In the genomic region with DNA sequence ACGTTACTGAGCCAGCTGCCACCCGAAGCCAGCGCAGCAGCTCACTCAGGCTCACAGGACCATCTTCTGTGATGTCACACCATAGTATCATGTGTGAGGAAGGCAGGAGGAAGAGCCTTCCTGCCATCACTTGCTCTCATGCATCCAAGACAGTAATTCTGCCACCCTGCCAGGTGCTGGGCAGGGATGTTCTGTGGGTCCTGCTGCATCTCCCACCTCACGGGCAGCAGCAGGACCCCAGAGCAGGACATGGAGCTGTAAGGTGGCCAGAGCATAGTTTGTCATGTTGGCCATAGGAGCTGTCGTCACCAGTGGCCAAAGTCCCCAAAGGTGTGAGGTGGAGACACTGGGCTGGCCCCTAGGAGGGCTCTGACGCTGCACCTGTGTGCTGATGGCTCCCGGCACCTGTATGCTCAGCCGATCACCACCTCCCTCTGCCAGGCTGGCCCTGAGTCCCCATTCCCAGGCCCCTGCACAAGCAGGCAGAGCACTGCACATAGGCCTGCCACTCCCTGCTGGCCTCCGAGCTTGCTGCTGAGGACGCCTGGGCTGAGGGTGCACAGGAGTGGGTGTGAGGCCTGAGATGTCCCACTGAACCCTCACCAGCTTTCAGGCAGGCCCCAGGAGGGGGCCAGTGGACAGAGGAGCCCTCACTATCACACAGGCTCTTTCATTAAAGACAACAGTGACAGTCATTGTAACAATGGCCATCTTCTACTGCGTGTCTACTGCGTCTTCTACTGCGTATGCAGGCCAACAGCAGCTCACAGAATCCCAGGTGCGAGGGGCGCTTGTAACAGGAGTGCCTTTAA, we compare ENCODE assay signal across 22 cellular contexts.
A peak's percentile ranks its signal among the peaks of the same experiment; 100 is the strongest.
DNase-seq lines count a peak whose midpoint lies in the region; ATAC-seq, FAIRE-seq and TF ChIP-seq lines count a peak whose summit lies in the region.
"Had no signal": no experiment of that assay in that cellular context is flagged by ENCODE, and none has a peak within 500 bp of the region (broad histone marks: within the 10 kb centered on the region; RNA-seq: fewer than 3 reads in every experiment).

No MANE protein-coding gene starts in this region.

- no TSS peak for BruUV-seq in HepG2 (replicated peaks; lab: Mats Ljungman, UMichigan)

- H3K4me3 Mint-ChIP-seq in osteocyte (ENCODE audit: unreplicated experiment) = no peak overlapping the region
- H3K4me3 Mint-ChIP-seq: CD8-positive, alpha-beta memory T cell; GM23338; HFFc6 had no signal

- DNase-seq in HepG2 (ENCODE audit: low spot score) (no peak), right lobe of liver (no peak), dorsolateral prefrontal cortex (no peak), osteocyte (ENCODE audit: extremely low spot score, unreplicated experiment) (peak; percentile 69), LoVo (ENCODE audit: low spot score) (no peak), MM.1S (no peak)
- DNase-seq: CD8-positive, alpha-beta memory T cell; DND-41; HFFc6; Karpas-422; NCI-H1105; NCI-H187; NCI-H2171 treated with DMSO at 0.1 percent for 48 hours; NCI-H774; RPMI8226; SJCRH30 had no signal

- H3K9me3 Mint-ChIP-seq in osteocyte (ENCODE audit: unreplicated experiment) = peaks cover 6% of the 10 kb centered on the region
- H3K9me3 Mint-ChIP-seq: GM23338 had no signal

- H3K27ac ChIP-seq in HepG2 (ENCODE audit: extremely low read length, insufficient read depth, low read length) (no peak overlapping the region), right lobe of liver (no peak overlapping the region), dorsolateral prefrontal cortex (peak overlapping the region in 40 of 59 donors; percentile 10 to 94 (median 63)), MM.1S (ENCODE audit: low read length) (no peak overlapping the region)
- H3K27ac ChIP-seq: A549; BLaER1 treated with 17β-estradiol and CSF1 and Interleukin-3, amounts not matched to agents 10 nM and 100 nM; SJCRH30 had no signal

- POLR2A ChIA-PET in HepG2 (lab: Yijun Ruan, JAX) = no interaction called here

- H2AFZ ChIP-seq in HepG2 (ENCODE audit: low read length) (no peak overlapping the region), MM.1S (ENCODE audit: low read length) (no peak overlapping the region)
- H2AFZ ChIP-seq: GM23338 had no signal

- H3K27me3 ChIP-seq in HepG2 (ENCODE audit: control insufficient read depth in 1 of 2, insufficient read depth in 2 of 2, low read length in 2 of 2) = peaks cover 0 to 15% of the 10 kb centered on the region in 2 experiments; a peak in 2 of 5 replicates
- no peaks in the 10 kb centered on the region for H3K27me3 ChIP-seq in right lobe of liver
- peaks cover 0 to 15% (median 0%) of the 10 kb centered on the region in 45 donors for H3K27me3 ChIP-seq in dorsolateral prefrontal cortex
- H3K27me3 ChIP-seq in MM.1S (replicated peaks; ENCODE audit: insufficient read depth, low read length) = no peaks in the 10 kb centered on the region
- H3K27me3 ChIP-seq: BLaER1 treated with 17β-estradiol and CSF1 and Interleukin-3, amounts not matched to agents 10 nM and 100 nM; SJCRH30 had no signal

- no peak for TF ChIP-seq POLR2A in HepG2 (IDR thresholded peaks at IDR 0.05; ENCODE audit: insufficient read depth in 1 of 2, low read depth in 2 of 2, low read length in 2 of 2)
- TF ChIP-seq POLR2A in right lobe of liver (IDR thresholded peaks at IDR 0.05) = no peak

- H3K4me3 ChIP-seq in HepG2 (replicated peaks in 1 of 3; ENCODE audit: insufficient read depth in 1 of 3, low read depth in 2 of 3, low read length in 3 of 3) = no peak overlapping the region
- H3K4me3 ChIP-seq in right lobe of liver = no peak overlapping the region
- H3K4me3 ChIP-seq in dorsolateral prefrontal cortex = no peak overlapping the region
- H3K4me3 ChIP-seq in MM.1S (ENCODE audit: low read length) = no peak overlapping the region
- H3K4me3 ChIP-seq: A549; BLaER1 treated with 17β-estradiol and CSF1 and Interleukin-3, amounts not matched to agents 10 nM and 100 nM; GM23338; SJCRH30 had no signal

- WGBS in HepG2 (ENCODE audit: low lambda C conversion rate) = 31% methylated on average over 5 of the region's 15 CpGs
- no CpG with 5 or more reads among the region's 15 CpGs for WGBS in right lobe of liver (ENCODE audit: insufficient coverage, low coverage, low lambda C conversion rate, missing lambda C conversion rate)

- no peak for TF ChIP-seq CTCF in HepG2 (CRISPR knock-in tag; IDR thresholded peaks at IDR 0.05)
- TF ChIP-seq CTCF in right lobe of liver (IDR thresholded peaks at IDR 0.05) = no peak
- TF ChIP-seq CTCF in dorsolateral prefrontal cortex (IDR thresholded peaks at IDR 0.05 in 54 of 56, conservative IDR thresholded peaks at IDR 0.05 in 2 of 56; ENCODE audit: low read depth in 1 of 56, partially characterized antibody in 56 of 56) = peak in 1 of 56 donors; percentile 46
- TF ChIP-seq CTCF in osteocyte (IDR thresholded peaks at IDR 0.05) = no peak
- no peak for TF ChIP-seq CTCF in MM.1S (IDR thresholded peaks at IDR 0.05; ENCODE audit: low read length)

- in situ Hi-C loops in HepG2 (cut with HindIII; ENCODE audit: extremely low pct_ligation_motif_present, low pct_unique_long_range_greater_than_20kb) = no loop called here

- no peak for TF ChIP-seq EP300 in HepG2 (IDR thresholded peaks at IDR 0.05; ENCODE audit: low read depth in 2 of 2, low read length in 2 of 2)
- no peak for TF ChIP-seq EP300 in HepG2 (CRISPR knock-in tag; IDR thresholded peaks at IDR 0.05; ENCODE audit: borderline replicate concordance)

- no peaks in the 10 kb centered on the region for H3K36me3 ChIP-seq in HepG2 (replicated peaks in 1 of 2; ENCODE audit: control insufficient read depth in 1 of 2, insufficient read depth in 2 of 2, low read length in 2 of 2)
- H3K36me3 ChIP-seq in right lobe of liver = no peaks in the 10 kb centered on the region
- no peaks in the 10 kb centered on the region for H3K36me3 ChIP-seq in MM.1S (replicated peaks; ENCODE audit: insufficient read depth, low read length)
- H3K36me3 ChIP-seq: BLaER1 treated with 17β-estradiol and CSF1 and Interleukin-3, amounts not matched to agents 10 nM and 100 nM; SJCRH30 had no signal

- TF ChIP-seq RAD21 in HepG2 (CRISPR knock-in tag; IDR thresholded peaks at IDR 0.05) = no peak

- no peaks in the 10 kb centered on the region for H3K27me3 Mint-ChIP-seq in osteocyte (ENCODE audit: unreplicated experiment)

- H3K27ac Mint-ChIP-seq in osteocyte (ENCODE audit: unreplicated experiment) = no peak overlapping the region
- H3K27ac Mint-ChIP-seq: CD8-positive, alpha-beta memory T cell; GM23338; HFFc6 had no signal

- H3K36me3 Mint-ChIP-seq in osteocyte (ENCODE audit: unreplicated experiment) = no peaks in the 10 kb centered on the region
- H3K36me3 Mint-ChIP-seq: CD8-positive, alpha-beta memory T cell had no signal

- H3K4me2 ChIP-seq in HepG2 (ENCODE audit: low read depth, low read length) = no peak overlapping the region
- no peak overlapping the region for H3K4me2 ChIP-seq in MM.1S (ENCODE audit: low read depth, low read length)
- H3K4me2 ChIP-seq: A549, GM23338 had no signal

- H3F3A ChIP-seq in MM.1S (ENCODE audit: insufficient read depth, low read length) = no peaks in the 10 kb centered on the region

- FAIRE-seq in HepG2 (lab: Jason Lieb, UNC) = no peak
- FAIRE-seq: A549, G401.6, GM18507 had no signal

- ATAC-seq in HepG2 (peak; percentile 28), right lobe of liver (no peak), GM19351 (IDR thresholded peaks at IDR 0.05; ENCODE audit: unreplicated experiment) (no peak)
- ATAC-seq: A549, GM23338 had no signal

- H3K4me1 Mint-ChIP-seq in osteocyte (ENCODE audit: unreplicated experiment) = no peaks in the 10 kb centered on the region
- H3K4me1 Mint-ChIP-seq: CD8-positive, alpha-beta memory T cell had no signal

- H3K9me2 ChIP-seq in MM.1S (replicated peaks; ENCODE audit: insufficient read depth, low read length) = no peaks in the 10 kb centered on the region

- H3K79me2 ChIP-seq in HepG2 (ENCODE audit: insufficient read depth, low read length) = no peaks in the 10 kb centered on the region
- no peaks in the 10 kb centered on the region for H3K79me2 ChIP-seq in MM.1S (ENCODE audit: low read length)

- intact Hi-C loops in HepG2 (cut with micrococcal nuclease; ENCODE audit: unreplicated experiment) = no loop called here
- intact Hi-C loops in right lobe of liver (cut with DNase I) = no loop called here
- intact Hi-C loops in dorsolateral prefrontal cortex (cut with DNase I) = no loop called here

- no peak overlapping the region for H3K9ac ChIP-seq in HepG2 (ENCODE audit: insufficient read depth, low read depth, low read length)
- H3K9ac ChIP-seq in MM.1S (ENCODE audit: low read length) = no peak overlapping the region
- H3K9ac ChIP-seq: BLaER1 treated with 17β-estradiol and CSF1 and Interleukin-3, amounts not matched to agents 10 nM and 100 nM had no signal

- CTCF ChIA-PET in HepG2 (lab: Yijun Ruan, JAX; ENCODE audit: low intra/inter-chr PET ratio, low total read pairs) = no interaction called here

- H4K20me1 ChIP-seq in HepG2 (ENCODE audit: insufficient read depth, low read length) (no peaks in the 10 kb centered on the region), MM.1S (ENCODE audit: insufficient read depth, low read length) (no peaks in the 10 kb centered on the region)
- H4K20me1 ChIP-seq: BLaER1 treated with 17β-estradiol and CSF1 and Interleukin-3, amounts not matched to agents 10 nM and 100 nM had no signal

- no peaks in the 10 kb centered on the region for H3K4me1 ChIP-seq in HepG2 (ENCODE audit: insufficient read depth, low read length)
- no peaks in the 10 kb centered on the region for H3K4me1 ChIP-seq in right lobe of liver
- no peaks in the 10 kb centered on the region for H3K4me1 ChIP-seq in MM.1S (ENCODE audit: low read length)
- H3K4me1 ChIP-seq: A549, SJCRH30 had no signal

- H3K9me3 ChIP-seq in HepG2 (ENCODE audit: low read length) (no peaks in the 10 kb centered on the region), right lobe of liver (no peaks in the 10 kb centered on the region), MM.1S (replicated peaks; ENCODE audit: insufficient read depth, low read length) (no peaks in the 10 kb centered on the region)
- H3K9me3 ChIP-seq: A549; BLaER1 treated with 17β-estradiol and CSF1 and Interleukin-3, amounts not matched to agents 10 nM and 100 nM; SJCRH30 had no signal

TF ChIP-seq in HepG2, 621 proteins besides CTCF, POLR2A, EP300 and RAD21:
- TF ChIP-seq MIER2 (CRISPR knock-in tag; IDR thresholded peaks at IDR 0.05) (no peak), LCORL (IDR thresholded peaks at IDR 0.05) (no peak), LCORL (CRISPR knock-in tag; IDR thresholded peaks at IDR 0.05) (no peak), REXO4 (CRISPR knock-in tag; IDR thresholded peaks at IDR 0.05; ENCODE audit: borderline replicate concordance) (no peak), PHF20 (CRISPR knock-in tag; IDR thresholded peaks at IDR 0.05) (no peak), KDM2A (CRISPR knock-in tag; IDR thresholded peaks at IDR 0.05; ENCODE audit: borderline replicate concordance, low read depth) (0 out of 2 replicates have a peak, but pooled peaks have one; percentile 9), AGO1 (IDR thresholded peaks at IDR 0.05; ENCODE audit: low read depth, low read length, poor library complexity, severe bottlenecking) (no peak), ERF (CRISPR knock-in tag; IDR thresholded peaks at IDR 0.05) (no peak), TRIM24 (CRISPR knock-in tag; IDR thresholded peaks at IDR 0.05) (no peak)

Comparison
In these comparisons a context has a peak if more than half of its experiments do, and no peak if none do; other contexts are left out.
1. H3K27ac ChIP-seq: peak in dorsolateral prefrontal cortex (40 of 59); none in HepG2 (single experiment), right lobe of liver (0 of 3) and MM.1S (single experiment).